Comparison of ENCODE assay signal across 7 cellular contexts in genomic region chr16:30821441-30821840, GRCh38. TPM values are rescaled to one million over a fixed set of nuclear protein-coding genes. Genes with fewer than 3 reads are reported as not detected.
DNase-seq lines count a peak whose midpoint lies in the region; ATAC-seq and TF ChIP-seq lines count a peak whose summit lies in the region.
"Not testable (repeated sequence)": the region's sequence is repeated elsewhere in the genome, so short reads cannot be mapped to it uniquely, and the experiment has no call there.

No MANE protein-coding gene starts in this region.

- not testable (repeated sequence) for H3K36me3 ChIP-seq in mucosa of descending colon (ENCODE audit: low read depth); spleen

- H3K27ac Mint-ChIP-seq in Calu3 (ENCODE audit: unreplicated experiment); activated T-helper 17 cell treated with anti-CD3 and anti-CD28 coated beads, Interleukin-2, amount 50 U/mL, for 72 hours: not testable (repeated sequence)

- 87 to 91% (median 89%) methylated on average over 9 of the region's 9 CpGs for WGBS in spleen, 5 donors

- peaks cover 12% of the 10 kb centered on the region for H3K4me1 ChIP-seq in mucosa of descending colon (ENCODE audit: low read depth)
- not testable (repeated sequence) for H3K4me1 ChIP-seq in spleen

- not testable (repeated sequence) for H3K9me3 Mint-ChIP-seq in Calu3 (ENCODE audit: low read depth, unreplicated experiment); activated T-helper 17 cell treated with anti-CD3 and anti-CD28 coated beads, Interleukin-2, amount 50 U/mL, for 72 hours

- H3K36me3 Mint-ChIP-seq in Calu3 (ENCODE audit: insufficient read depth, unreplicated experiment); activated T-helper 17 cell treated with anti-CD3 and anti-CD28 coated beads, Interleukin-2, amount 50 U/mL, for 72 hours (ENCODE audit: low read depth): not testable (repeated sequence)

- not testable (repeated sequence) for TF ChIP-seq POLR2A in spleen (IDR thresholded peaks at IDR 0.05)

- not testable (repeated sequence) for TF ChIP-seq CTCF in Calu3 (IDR thresholded peaks at IDR 0.05; ENCODE audit: unreplicated experiment); epithelial cell of esophagus (IDR thresholded peaks at IDR 0.05; ENCODE audit: insufficient read depth, low read depth, low read length, missing control alignments); mucosa of descending colon (IDR thresholded peaks at IDR 0.05); spleen (IDR thresholded peaks at IDR 0.05 in 8 of 11, conservative IDR thresholded peaks at IDR 0.05 in 3 of 11)

- not testable (repeated sequence) for H3K4me1 Mint-ChIP-seq in Calu3 (ENCODE audit: low read depth, unreplicated experiment); activated T-helper 17 cell treated with anti-CD3 and anti-CD28 coated beads, Interleukin-2, amount 50 U/mL, for 72 hours

- intact Hi-C loops in Calu3 (cut with micrococcal nuclease; ENCODE audit: unreplicated experiment); mucosa of descending colon (cut with DNase I, micrococcal nuclease); spleen (cut with DNase I; ENCODE audit: low total_unique reads): not testable (repeated sequence)

- not testable (repeated sequence) for DNase-seq in Calu3
- DNase-seq in NCI-H2029 (lab: John Stamatoyannopoulos, UW) (peak; percentile 72), NCI-H69 (lab: John Stamatoyannopoulos, UW) (peak; percentile 14), epithelial cell of esophagus (ENCODE audit: low read depth) (peak; percentile 62), mucosa of descending colon (peak; percentile 49 to 73 (median 61)), spleen (peak; percentile 42)

- H3K27ac ChIP-seq in spleen, result not testable (repeated sequence)

- H3K4me3 ChIP-seq in epithelial cell of esophagus (ENCODE audit: low read length); mucosa of descending colon; spleen: not testable (repeated sequence)

- CTCF ChIA-PET in Calu3 (lab: Charles Lee), result interaction anchor here (0.6 to 1.1 kb wide), 2 partner anchors 18 to 171 kb away, joined by 3 to 4 read pairs; no protein-coding TSS in a partner anchor

- H3K27me3 ChIP-seq in spleen (replicated peaks in 1 of 7), result not testable (repeated sequence)

- H3K27me3 Mint-ChIP-seq in Calu3 (ENCODE audit: unreplicated experiment); activated T-helper 17 cell treated with anti-CD3 and anti-CD28 coated beads, Interleukin-2, amount 50 U/mL, for 72 hours: not testable (repeated sequence)

- H3K9me3 ChIP-seq in mucosa of descending colon, spleen: not testable (repeated sequence)

- ATAC-seq in activated T-helper 17 cell treated with anti-CD3 and anti-CD28 coated beads, Interleukin-2, amount 50 U/mL, for 72 hours (replicated peaks), result peak; percentile 31
- peak; percentile 86 for ATAC-seq in mucosa of descending colon

- H3K4me3 Mint-ChIP-seq in Calu3 (ENCODE audit: low read depth, unreplicated experiment), result peak overlapping the region; percentile 61
- H3K4me3 Mint-ChIP-seq in activated T-helper 17 cell treated with anti-CD3 and anti-CD28 coated beads, Interleukin-2, amount 50 U/mL, for 72 hours, result not testable (repeated sequence)

- BruUV-seq in Calu3 (replicated peaks; lab: Mats Ljungman, UMichigan), result not testable (repeated sequence)

RNA-seq across cellular contexts. Expression of gene ZNF629, which starts 34.4 kb away (rescaled TPM):
- total RNA-seq in Calu3 (2022) (29.9 and 32.6 TPM in 2 replicates), mucosa of descending colon (10 to 100 TPM; 13.4 to 14.9 (median 14.6) TPM), spleen (10 to 100 TPM in 5 of 7 donors, 1 to 10 TPM in 2; 7.6 to 13.9 (median 12.5) TPM)
- total RNA-seq in activated T-helper 17 cell treated with anti-CD3 and anti-CD28 coated beads, Interleukin-2, amount 50 U/mL, for 72 hours, result under 1 TPM; 0.28 to 0.48 TPM
- 1 to 10 TPM; 1.3 to 3.1 (median 1.7) TPM for polyA plus RNA-seq in spleen

RNA-seq across cellular contexts. Expression of gene RNF40, which starts 59.3 kb away (rescaled TPM):
- total RNA-seq in Calu3 (2022), result 130 and 136 TPM in 2 replicates
- total RNA-seq in activated T-helper 17 cell treated with anti-CD3 and anti-CD28 coated beads, Interleukin-2, amount 50 U/mL, for 72 hours, result 10 to 100 TPM; 90.7 to 95.1 TPM
- total RNA-seq in mucosa of descending colon, result 100 to 1,000 TPM in 1 of 3 donors, 10 to 100 TPM in 2; 87.6 to 110 (median 96.3) TPM
- 100 to 1,000 TPM in 2 of 7 donors, 10 to 100 TPM in 5; 65.9 to 111 (median 88.8) TPM for total RNA-seq in spleen
- polyA plus RNA-seq in spleen, result 10 to 100 TPM; 38.1 to 63.9 (median 50.0) TPM

RNA-seq across cellular contexts. Expression of gene CFAP119, which starts 59.6 kb away (rescaled TPM):
- total RNA-seq in Calu3 (2022), result 13.7 and 13.8 TPM in 2 replicates
- total RNA-seq in activated T-helper 17 cell treated with anti-CD3 and anti-CD28 coated beads, Interleukin-2, amount 50 U/mL, for 72 hours, result 1 to 10 TPM; 2.9 TPM
- total RNA-seq in mucosa of descending colon, result 1 to 10 TPM; 4.6 to 5.5 (median 5.1) TPM
- 1 to 10 TPM; 3.1 to 7.2 (median 4.1) TPM for total RNA-seq in spleen
- polyA plus RNA-seq in spleen, result 10 to 100 TPM in 1 of 3 donors, 1 to 10 TPM in 2; 8.2 to 15.5 (median 8.3) TPM

Comparison
In these comparisons a context has a peak if more than half of its experiments do, and no peak if none do; other contexts are left out.
1. RNA of gene ZNF629, which starts 34.4 kb away (total RNA-seq): 29.9 to 32.6 TPM in Calu3, 13.4 to 14.9 TPM in mucosa of descending colon and 7.6 to 13.9 TPM in spleen; 0.28 to 0.48 TPM in activated T-helper 17 cell treated with anti-CD3 and anti-CD28 coated beads, Interleukin-2, amount 50 U/mL, for 72 hours; every median in the first group is over 4 times any median in the second.